In the genomic region with DNA sequence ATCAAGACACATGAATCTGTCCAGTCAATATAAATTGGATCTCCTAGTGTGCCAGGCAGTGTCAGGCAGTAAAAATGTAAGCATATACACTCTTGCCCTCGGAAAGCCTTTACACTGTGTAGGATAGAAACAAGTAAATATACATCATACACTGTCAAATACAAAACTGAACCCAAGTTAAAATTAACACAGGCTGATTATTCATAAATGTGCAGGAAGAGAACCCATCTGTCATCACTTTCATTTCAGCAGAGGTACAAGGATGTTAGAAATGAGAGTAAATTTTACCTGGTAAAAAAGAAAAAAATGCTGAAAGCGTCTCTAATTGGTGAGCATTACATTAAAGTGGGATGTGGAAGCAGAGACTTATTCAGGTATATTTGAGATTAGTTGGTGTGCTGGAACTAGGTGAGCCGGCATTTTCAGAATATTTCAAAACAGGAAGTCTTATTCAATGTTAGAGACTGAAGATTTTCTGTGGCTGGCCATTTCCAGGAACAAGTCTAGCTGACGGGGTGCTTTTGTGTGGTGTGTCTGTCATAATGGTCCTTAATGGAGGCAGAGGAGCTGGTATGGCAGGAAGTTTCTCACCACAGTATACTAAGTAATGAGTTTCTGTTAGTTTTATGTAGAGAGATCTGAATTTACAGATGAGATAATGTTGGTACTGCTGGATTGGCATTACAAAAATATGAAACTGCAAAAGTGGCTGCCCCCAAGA, we compare ENCODE assay signal across 8 cellular contexts.
DNase-seq lines count a peak whose midpoint lies in the region; ATAC-seq, FAIRE-seq and TF ChIP-seq lines count a peak whose summit lies in the region.

No MANE protein-coding gene starts in this region.

- H3K4me3 ChIP-seq in kidney (ENCODE audit: low read length in 2 of 2) = no peak overlapping the region

- ATAC-seq in GM18868 (IDR thresholded peaks at IDR 0.05; ENCODE audit: unreplicated experiment) = peak; percentile 99
- peak; percentile 100 for ATAC-seq in HG03025 (IDR thresholded peaks at IDR 0.05; ENCODE audit: low FRiP score, unreplicated experiment)
- peak; percentile 56 for ATAC-seq in left colon

- H3K9ac ChIP-seq in kidney (ENCODE audit: low read length in 2 of 2) = no peak overlapping the region

- H3K27ac ChIP-seq in kidney (ENCODE audit: low read depth in 2 of 2, low read length in 2 of 2) = no peak overlapping the region

- H3K9me3 ChIP-seq in kidney (ENCODE audit: control insufficient read depth in 1 of 2, low read length in 2 of 2) = no peaks in the 10 kb centered on the region

- H3K4me1 ChIP-seq in kidney (ENCODE audit: control insufficient read depth in 1 of 2, insufficient read depth in 1 of 2, low read depth in 1 of 2, low read length in 2 of 2) = no peaks in the 10 kb centered on the region

- no peak for FAIRE-seq in kidney (lab: Jason Lieb, UNC)

- no peaks in the 10 kb centered on the region for H3K36me3 ChIP-seq in kidney (ENCODE audit: control insufficient read depth in 1 of 2, insufficient read depth in 2 of 2, low read length in 2 of 2)

- no peak for TF ChIP-seq CTCF in kidney (IDR thresholded peaks at IDR 0.05; ENCODE audit: borderline replicate concordance, extremely low read depth, insufficient read depth)

- intact Hi-C loops in left colon (cut with DNase I, micrococcal nuclease) (no loop called here), kidney (cut with DNase I) (no loop called here)

- peak; percentile 1 for DNase-seq in RPMI7951 (ENCODE audit: low read depth)
- peak in 3 of 4 experiments; percentile 2 to 42 (median 34) for DNase-seq in activated naive CD4-positive, alpha-beta T cell (lab: John Stamatoyannopoulos, UW)
- peak; percentile 12 to 38 for DNase-seq in left colon
- peak; percentile 33 to 63 for DNase-seq in stimulated activated CD8-positive, alpha-beta memory T cell treated with anti-CD3 and anti-CD28 coated beads, Interleukin-15, amount 100 ng/mL, for 4 hours (ENCODE audit: low read depth in 2 of 2)
- DNase-seq in kidney = no peak
- no peak for DNase-seq in ecto neural progenitor cell (ENCODE audit: low spot score)

Comparison
In these comparisons a context has a peak if more than half of its experiments do, and no peak if none do; other contexts are left out.
1. DNase-seq: peak in RPMI7951 (single experiment), activated naive CD4-positive, alpha-beta T cell (3 of 4), left colon (2 of 2) and stimulated activated CD8-positive, alpha-beta memory T cell treated with anti-CD3 and anti-CD28 coated beads, Interleukin-15, amount 100 ng/mL, for 4 hours (2 of 2); none in kidney (single experiment) and ecto neural progenitor cell (single experiment).
2. Peak in every context shown above with its lines, with median percentiles within 50 percentile points of each other: ATAC-seq.